ENCODE assay signal across 15 cellular contexts in the genomic region with DNA sequence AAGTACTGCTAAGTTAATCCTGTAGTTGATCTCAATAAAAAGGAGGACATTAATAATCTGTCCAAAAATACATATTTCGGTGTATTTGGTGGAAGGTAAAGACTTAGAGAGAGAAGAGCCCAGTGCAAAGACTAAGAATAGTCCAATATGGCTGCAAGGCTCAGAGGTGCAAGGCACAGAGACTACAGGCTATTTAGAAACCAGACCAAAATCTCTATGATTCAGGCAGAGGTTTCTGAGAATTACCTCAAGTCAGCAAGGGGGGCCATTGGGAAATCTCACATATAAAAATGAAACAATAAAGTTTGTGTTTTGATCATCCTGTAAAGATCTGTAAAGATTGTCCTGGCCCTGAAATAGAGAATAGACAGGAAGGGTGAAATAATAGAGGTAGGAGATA.
"Had no signal": no experiment of that assay in that cellular context is flagged by ENCODE, and none has a peak within 500 bp of the region (broad histone marks: within the 10 kb centered on the region; RNA-seq: fewer than 3 reads in every experiment).

No MANE protein-coding gene starts in this region.

- H3K27ac Mint-ChIP-seq: activated CD4-positive, alpha-beta T cell treated with anti-CD3 and anti-CD28 coated beads, Interleukin-2, amount 10 ng/mL, durations not matched to agents 7 days and 5 days; brain; dendritic cell treated with granulocyte-macrophage colony-stimulating factor and Interleukin-4, amounts not matched to agents 40 ng/mL and 50 ng/mL, for 4 days had no signal

- H3K27me3 Mint-ChIP-seq: activated CD4-positive, alpha-beta T cell treated with anti-CD3 and anti-CD28 coated beads, Interleukin-2, amount 10 ng/mL, durations not matched to agents 7 days and 5 days; brain; dendritic cell treated with granulocyte-macrophage colony-stimulating factor and Interleukin-4, amounts not matched to agents 40 ng/mL and 50 ng/mL, for 4 days had no signal

- H3K4me3 Mint-ChIP-seq: activated CD4-positive, alpha-beta T cell treated with anti-CD3 and anti-CD28 coated beads, Interleukin-2, amount 10 ng/mL, durations not matched to agents 7 days and 5 days; brain; dendritic cell treated with granulocyte-macrophage colony-stimulating factor and Interleukin-4, amounts not matched to agents 40 ng/mL and 50 ng/mL, for 4 days; neural crest cell had no signal

- H3K9me3 ChIP-seq: left ventricle myocardium inferior, sigmoid colon, stomach, thoracic aorta had no signal

- DNase-seq: activated CD4-positive, alpha-beta T cell treated with anti-CD3 and anti-CD28 coated beads, Interleukin-2, amount 10 ng/mL, durations not matched to agents 7 days and 5 days; activated gamma-delta T cell; amygdala; erythroblast; kidney; left ventricle myocardium inferior; mesenchymal stem cell; sigmoid colon; stimulated activated CD4-positive, alpha-beta T cell treated with anti-CD3 and anti-CD28 coated beads, Interleukin-2, amount 100 ng/mL, for 48 hours; stomach had no signal

- H3K4me1 Mint-ChIP-seq: neural crest cell had no signal

- H3K36me3 ChIP-seq: left ventricle myocardium inferior, stomach, thoracic aorta had no signal

- H3K27ac ChIP-seq: hepatocyte, left ventricle myocardium inferior, sigmoid colon, stomach, thoracic aorta had no signal

- H3K9me3 Mint-ChIP-seq: neural crest cell had no signal
